Comparison of ENCODE assay signal across 12 cellular contexts in the genomic region with DNA sequence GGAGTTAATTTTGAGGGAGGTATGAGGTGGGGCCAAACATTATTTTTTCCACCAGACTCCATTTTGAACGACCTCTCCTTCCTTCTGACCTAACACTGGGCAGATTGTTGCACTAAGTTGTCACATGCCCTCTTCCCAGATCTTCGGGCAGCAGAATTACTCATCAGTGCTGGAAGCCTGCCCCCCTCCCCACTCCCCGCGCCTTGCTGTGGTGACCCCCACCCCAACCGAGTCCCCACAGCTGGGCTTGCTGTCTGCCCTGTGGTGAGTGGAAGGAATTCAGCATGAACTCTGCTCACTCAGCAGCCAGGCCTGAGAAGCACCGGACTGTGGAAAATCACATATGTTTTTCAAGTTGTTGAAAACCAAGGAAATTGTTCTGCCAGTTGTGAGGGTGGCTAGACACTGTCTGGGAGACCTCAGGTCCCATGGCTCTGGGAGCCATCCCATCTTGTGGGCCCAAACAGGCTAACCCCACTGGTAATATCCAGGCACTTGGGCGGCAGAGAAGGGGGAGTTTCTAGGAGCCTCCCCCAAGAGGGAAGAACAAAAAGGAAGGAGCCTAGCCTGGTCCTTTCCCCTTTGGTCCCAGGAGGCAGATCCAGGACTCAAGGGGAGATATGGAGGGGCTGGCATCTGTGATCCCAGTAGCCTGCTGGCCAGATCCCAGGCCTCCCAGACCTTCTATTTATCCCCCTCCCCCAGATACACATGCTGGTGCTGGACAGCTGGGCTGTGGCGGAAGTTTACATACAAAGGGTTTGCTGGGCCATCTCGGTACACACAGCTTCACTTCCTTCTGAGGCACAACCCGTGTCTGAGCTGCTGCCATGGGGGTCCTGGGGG. TPM values are rescaled to one million over a fixed set of nuclear protein-coding genes. Genes with fewer than 3 reads are reported as not detected.
DNase-seq lines count a peak whose midpoint lies in the region; ATAC-seq and TF ChIP-seq lines count a peak whose summit lies in the region.
"Had no signal": no experiment of that assay in that cellular context is flagged by ENCODE, and none has a peak within 500 bp of the region (broad histone marks: within the 10 kb centered on the region; RNA-seq: fewer than 3 reads in every experiment).

No MANE protein-coding gene starts in this region.

- H3K27me3 ChIP-seq in gastroesophageal sphincter, result no peaks in the 10 kb centered on the region
- peaks cover 8 to 14% (median 10%) of the 10 kb centered on the region in 3 donors for H3K27me3 ChIP-seq in skeletal muscle tissue (ENCODE audit: control insufficient read depth in 3 of 3, insufficient read depth in 3 of 3, low read length in 3 of 3)

- ATAC-seq in gastroesophageal sphincter, result no peak
- no peak for ATAC-seq in stimulated activated naive CD8-positive, alpha-beta T cell treated with anti-CD3 and anti-CD28 coated beads, Interleukin-15, amount 100 ng/mL, for 72 hours
- ATAC-seq: HCT116 had no signal

- no peak overlapping the region for H3K4me3 ChIP-seq in gastroesophageal sphincter
- H3K4me3 ChIP-seq in skeletal muscle tissue (ENCODE audit: low read length in 3 of 3), result no peak overlapping the region

- H3K27me3 Mint-ChIP-seq in stimulated activated naive CD8-positive, alpha-beta T cell treated with anti-CD3 and anti-CD28 coated beads, Interleukin-15, amount 100 ng/mL, for 72 hours, result peaks cover 16% of the 10 kb centered on the region

- H3K27ac Mint-ChIP-seq in stimulated activated naive CD8-positive, alpha-beta T cell treated with anti-CD3 and anti-CD28 coated beads, Interleukin-15, amount 100 ng/mL, for 72 hours, result no peak overlapping the region
- H3K27ac Mint-ChIP-seq: activated naive CD8-positive, alpha-beta T cell treated with anti-CD3 and anti-CD28 coated beads, Interleukin-2, amount 10 ng/mL, durations not matched to agents 7 days and 5 days; T-helper 1 cell treated with Interleukin-12 subunit alpha and Interleukin-12 subunit beta and Interleukin-4 antibody, amounts not matched to agents 30 μg/mL and 1 μg/mL, for 36 hours had no signal

- H3K9ac ChIP-seq in skeletal muscle tissue (ENCODE audit: low read depth in 1 of 3, low read length in 3 of 3), result peak overlapping the region in 1 of 3 donors; percentile 30

- H3K9me3 ChIP-seq in gastroesophageal sphincter, result no peaks in the 10 kb centered on the region
- no peaks in the 10 kb centered on the region for H3K9me3 ChIP-seq in skeletal muscle tissue (ENCODE audit: control insufficient read depth in 3 of 3, low read length in 3 of 3)

- H3K9me3 Mint-ChIP-seq in stimulated activated naive CD8-positive, alpha-beta T cell treated with anti-CD3 and anti-CD28 coated beads, Interleukin-15, amount 100 ng/mL, for 72 hours, result no peaks in the 10 kb centered on the region
- H3K9me3 Mint-ChIP-seq: activated naive CD8-positive, alpha-beta T cell treated with anti-CD3 and anti-CD28 coated beads, Interleukin-2, amount 10 ng/mL, durations not matched to agents 7 days and 5 days; T-helper 1 cell treated with Interleukin-12 subunit alpha and Interleukin-12 subunit beta and Interleukin-4 antibody, amounts not matched to agents 30 μg/mL and 1 μg/mL, for 36 hours had no signal

- TF ChIP-seq CTCF in gastroesophageal sphincter (IDR thresholded peaks at IDR 0.05), result no peak

- DNase-seq in Daoy (ENCODE audit: low read depth), result peak; percentile 62
- DNase-seq in SK-MEL-5 (ENCODE audit: low read depth, low spot score), result peak; percentile 51
- no peak for DNase-seq in NCI-H187 (lab: John Stamatoyannopoulos, UW)
- no peak for DNase-seq in stimulated activated naive CD8-positive, alpha-beta T cell treated with anti-CD3 and anti-CD28 coated beads, Interleukin-15, amount 100 ng/mL, for 72 hours
- DNase-seq in activated CD4-positive, CD25-positive, alpha-beta regulatory T cell (lab: John Stamatoyannopoulos, UW), result no peak
- DNase-seq in activated CD8-positive, alpha-beta memory T cell treated with anti-CD3 and anti-CD28 coated beads, Interleukin-2, amount 50 U/mL, for 4 hours, result no peak
- DNase-seq: activated naive CD8-positive, alpha-beta T cell treated with anti-CD3 and anti-CD28 coated beads, Interleukin-2, amount 10 ng/mL, durations not matched to agents 7 days and 5 days had no signal

- no peak overlapping the region for H3K4me3 Mint-ChIP-seq in stimulated activated naive CD8-positive, alpha-beta T cell treated with anti-CD3 and anti-CD28 coated beads, Interleukin-15, amount 100 ng/mL, for 72 hours
- H3K4me3 Mint-ChIP-seq: activated naive CD8-positive, alpha-beta T cell treated with anti-CD3 and anti-CD28 coated beads, Interleukin-2, amount 10 ng/mL, durations not matched to agents 7 days and 5 days; T-helper 1 cell treated with Interleukin-12 subunit alpha and Interleukin-12 subunit beta and Interleukin-4 antibody, amounts not matched to agents 30 μg/mL and 1 μg/mL, for 36 hours had no signal

- H3K27ac ChIP-seq in gastroesophageal sphincter, result peak overlapping the region; percentile 16 to 93 (median 92)
- peak overlapping the region; percentile 75 for H3K27ac ChIP-seq in skeletal muscle tissue (ENCODE audit: low read depth, low read length)

- H3K4me1 ChIP-seq in gastroesophageal sphincter (peaks cover 0 to 66% (median 9%) of the 10 kb centered on the region in 3 donors), skeletal muscle tissue (ENCODE audit: control insufficient read depth in 3 of 3, insufficient read depth in 3 of 3, low read length in 3 of 3) (peaks cover 16 to 33% (median 26%) of the 10 kb centered on the region in 3 donors)

- WGBS in gastroesophageal sphincter (ENCODE audit: low coverage in 1 of 2), 2 donors, result 8 to 23% methylated on average over 3 to 4 of the region's 10 CpGs

- TF ChIP-seq POLR2A in gastroesophageal sphincter (IDR thresholded peaks at IDR 0.05), result no peak

- peaks cover 45% of the 10 kb centered on the region for H3K4me1 Mint-ChIP-seq in stimulated activated naive CD8-positive, alpha-beta T cell treated with anti-CD3 and anti-CD28 coated beads, Interleukin-15, amount 100 ng/mL, for 72 hours

- H3K36me3 ChIP-seq in gastroesophageal sphincter, result no peaks in the 10 kb centered on the region
- no peaks in the 10 kb centered on the region for H3K36me3 ChIP-seq in skeletal muscle tissue (ENCODE audit: control insufficient read depth in 3 of 3, insufficient read depth in 3 of 3, low read length in 3 of 3)

- in situ Hi-C loops in SK-MEL-5 (cut with HindIII; ENCODE audit: low pct_unique_long_range_greater_than_20kb, low sequenced_read_pairs), result no loop called here

- TF ChIP-seq EP300 in gastroesophageal sphincter (IDR thresholded peaks at IDR 0.05), result no peak

RNA-seq across cellular contexts. Expression of gene AEBP1, which starts 3.5 kb away (rescaled TPM):
- total RNA-seq in Daoy (2014; rRNA removed; shearing (Covaris generic)), result not detected in 2 replicates
- not detected in 2 replicates for total RNA-seq in SK-MEL-5 (2014; rRNA removed; shearing (Covaris generic))
- polyA plus RNA-seq in SK-MEL-5 (2015; cell fraction: cytosol; rRNA removed), result 0.04 and 0.25 TPM in 2 replicates
- not detected in 2 replicates for polyA plus RNA-seq in SK-MEL-5 (2015; cell fraction: nucleus; rRNA removed)
- total RNA-seq in gastroesophageal sphincter (100 to 1,000 TPM; 101 to 248 (median 171) TPM), skeletal muscle tissue (32.4 TPM)

RNA-seq across cellular contexts. Expression of gene POLM, which starts 18.4 kb away (rescaled TPM):
- total RNA-seq in Daoy (2014; rRNA removed; shearing (Covaris generic)), result 16.2 and 24.1 TPM in 2 replicates
- 12.7 and 13.7 TPM in 2 replicates for total RNA-seq in SK-MEL-5 (2014; rRNA removed; shearing (Covaris generic))
- 28.3 and 44.9 TPM in 2 replicates for polyA plus RNA-seq in SK-MEL-5 (2015; cell fraction: cytosol; rRNA removed)
- polyA plus RNA-seq in SK-MEL-5 (2015; cell fraction: nucleus; rRNA removed), result 164 and 205 TPM in 2 replicates
- 10 to 100 TPM; 28.1 to 55.1 (median 32.4) TPM for total RNA-seq in gastroesophageal sphincter
- total RNA-seq in skeletal muscle tissue, result 12.5 TPM

RNA-seq across cellular contexts. Expression of gene POLD2, which starts 22.7 kb away (rescaled TPM):
- total RNA-seq in Daoy (2014; rRNA removed; shearing (Covaris generic)), result 177 and 204 TPM in 2 replicates
- 167 and 172 TPM in 2 replicates for total RNA-seq in SK-MEL-5 (2014; rRNA removed; shearing (Covaris generic))
- polyA plus RNA-seq in SK-MEL-5 (2015; cell fraction: cytosol; rRNA removed), result 195 and 204 TPM in 2 replicates
- 179 and 295 TPM in 2 replicates for polyA plus RNA-seq in SK-MEL-5 (2015; cell fraction: nucleus; rRNA removed)
- 10 to 100 TPM; 45.3 to 52.6 (median 50.8) TPM for total RNA-seq in gastroesophageal sphincter
- total RNA-seq in skeletal muscle tissue, result 64.7 TPM

RNA-seq across cellular contexts. Expression of gene PGAM2, which starts 35.3 kb away (rescaled TPM):
- 0.39 TPM in 1 of 2 replicates, not detected in the other for total RNA-seq in Daoy (2014; rRNA removed; shearing (Covaris generic))
- total RNA-seq in SK-MEL-5 (2014; rRNA removed; shearing (Covaris generic)), result not detected in 2 replicates
- not detected in 2 replicates for polyA plus RNA-seq in SK-MEL-5 (2015; cell fraction: cytosol; rRNA removed)
- not detected in 2 replicates for polyA plus RNA-seq in SK-MEL-5 (2015; cell fraction: nucleus; rRNA removed)
- total RNA-seq in gastroesophageal sphincter, result 1 to 10 TPM in 2 of 4 donors, not detected in 2; 3.2 to 3.9 TPM
- total RNA-seq in skeletal muscle tissue, result 618 TPM

RNA-seq across cellular contexts. Expression of gene MYL7, which starts 40.5 kb away (rescaled TPM):
- not detected in 2 replicates for total RNA-seq in Daoy (2014; rRNA removed; shearing (Covaris generic))
- total RNA-seq in SK-MEL-5 (2014; rRNA removed; shearing (Covaris generic)), result not detected in 2 replicates
- not detected in 2 replicates for polyA plus RNA-seq in SK-MEL-5 (2015; cell fraction: cytosol; rRNA removed)
- polyA plus RNA-seq in SK-MEL-5 (2015; cell fraction: nucleus; rRNA removed), result not detected in 2 replicates
- not detected for total RNA-seq in gastroesophageal sphincter
- total RNA-seq in skeletal muscle tissue, result 21.4 TPM
- total RNA-seq: activated naive CD8-positive, alpha-beta T cell treated with anti-CD3 and anti-CD28 coated beads, Interleukin-2, amount 10 ng/mL, durations not matched to agents 7 days and 5 days; lung microvascular endothelial cell had no signal

Comparison
In these comparisons a context has a peak if more than half of its experiments do, and no peak if none do; other contexts are left out.
1. DNase-seq: peak in Daoy (single experiment) and SK-MEL-5 (single experiment); none in NCI-H187 (0 of 2), stimulated activated naive CD8-positive, alpha-beta T cell treated with anti-CD3 and anti-CD28 coated beads, Interleukin-15, amount 100 ng/mL, for 72 hours (0 of 2), activated CD4-positive, CD25-positive, alpha-beta regulatory T cell (0 of 4) and activated CD8-positive, alpha-beta memory T cell treated with anti-CD3 and anti-CD28 coated beads, Interleukin-2, amount 50 U/mL, for 4 hours (single experiment).
2. RNA of gene AEBP1, which starts 3.5 kb away (total RNA-seq): 101 to 248 TPM in gastroesophageal sphincter and 32.4 TPM in skeletal muscle tissue (single experiment); not detected in Daoy and not detected in SK-MEL-5; every median in the first group is over 10 times any median in the second.